In the genomic region with DNA sequence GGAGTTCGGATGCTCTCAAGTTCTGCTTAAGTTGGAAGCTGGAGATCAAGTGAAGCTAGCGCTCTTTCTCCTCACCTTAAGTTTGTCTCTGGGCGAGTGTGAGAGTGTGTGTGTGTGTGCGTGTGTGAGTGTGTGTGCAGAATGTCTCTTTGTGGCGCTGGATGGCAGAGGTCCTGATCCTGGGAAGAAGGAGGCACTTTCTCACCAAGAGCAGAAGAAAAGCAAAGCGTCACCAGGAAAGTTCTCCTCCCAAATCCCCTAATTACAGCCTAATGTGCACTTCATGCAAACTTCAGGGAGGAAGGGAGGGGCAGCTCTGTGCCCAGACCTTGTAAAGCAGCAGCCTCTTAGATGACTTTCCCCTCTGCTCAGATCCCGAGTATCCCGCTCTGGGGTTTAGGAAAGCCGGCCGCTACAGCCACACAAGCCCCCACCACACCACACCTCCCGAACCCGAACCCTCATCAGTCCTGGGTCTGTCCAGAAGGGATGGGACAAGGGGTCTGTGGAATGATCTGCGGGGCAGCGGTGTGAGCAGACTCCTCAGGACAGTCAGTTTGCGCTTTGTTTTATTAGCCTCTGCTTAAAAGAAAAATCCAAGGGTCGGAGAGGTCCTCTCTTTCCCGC, we compare ENCODE assay signal across 8 cellular contexts.
DNase-seq lines count a peak whose midpoint lies in the region; ATAC-seq lines count a peak whose summit lies in the region.

A gene (minus strand): TSS at position 51 of the 627 bp plus-strand sequence. CDS start 47,332 bp downstream, outside the sequence.

- no peaks in the 10 kb centered on the region for H3K9me3 ChIP-seq in iPS-18c (ENCODE audit: control insufficient read depth, insufficient read depth, low read length)

- no peak for ATAC-seq in activated naive CD8-positive, alpha-beta T cell treated with anti-CD3 and anti-CD28 coated beads, Interleukin-2, amount 50 U/mL, for 24 hours
- ATAC-seq in stimulated activated effector memory CD8-positive, alpha-beta T cell treated with anti-CD3 and anti-CD28 coated beads, Interleukin-12 subunit alpha, Interleukin-12 subunit beta, amount 100 ng/mL, for 72 hours = peak; percentile 52
- ATAC-seq in HG03432 (IDR thresholded peaks at IDR 0.05; ENCODE audit: unreplicated experiment) = no peak
- ATAC-seq in HG03097 (IDR thresholded peaks at IDR 0.05; ENCODE audit: low FRiP score, unreplicated experiment) = no peak

- H3K4me3 ChIP-seq in iPS-18c (ENCODE audit: insufficient read depth, low read depth, low read length) = peak within 1 kb of the TSS; percentile 66

- H3K27ac Mint-ChIP-seq in activated naive CD8-positive, alpha-beta T cell treated with anti-CD3 and anti-CD28 coated beads, Interleukin-2, amount 50 U/mL, for 24 hours = no peak within 1 kb of the TSS
- H3K27ac Mint-ChIP-seq in stimulated activated effector memory CD8-positive, alpha-beta T cell treated with anti-CD3 and anti-CD28 coated beads, Interleukin-12 subunit alpha, Interleukin-12 subunit beta, amount 100 ng/mL, for 72 hours = no peak within 1 kb of the TSS

- DNase-seq in DMS 273 (lab: John Stamatoyannopoulos, UW; ENCODE audit: unreplicated experiment) (peak; percentile 19), DMS 273 treated with DMSO at 0.1 percent for 48 hours (lab: John Stamatoyannopoulos, UW) (no peak)
- no peak for DNase-seq in activated naive CD8-positive, alpha-beta T cell treated with anti-CD3 and anti-CD28 coated beads, Interleukin-2, amount 50 U/mL, for 24 hours
- DNase-seq in stimulated activated effector memory CD8-positive, alpha-beta T cell treated with anti-CD3 and anti-CD28 coated beads, Interleukin-12 subunit alpha, Interleukin-12 subunit beta, amount 100 ng/mL, for 72 hours (ENCODE audit: low spot score in 2 of 2) = no peak
- DNase-seq in stimulated activated CD4-positive, alpha-beta T cell treated with anti-CD3 and anti-CD28 coated beads, Interleukin-15, amount 100 ng/mL, for 24 hours = no peak

- peaks cover 57% of the 10 kb centered on the region for H3K27me3 Mint-ChIP-seq in activated naive CD8-positive, alpha-beta T cell treated with anti-CD3 and anti-CD28 coated beads, Interleukin-2, amount 50 U/mL, for 24 hours

- H3K36me3 Mint-ChIP-seq in activated naive CD8-positive, alpha-beta T cell treated with anti-CD3 and anti-CD28 coated beads, Interleukin-2, amount 50 U/mL, for 24 hours (ENCODE audit: low read depth) = no peaks in the 10 kb centered on the region
- no peaks in the 10 kb centered on the region for H3K36me3 Mint-ChIP-seq in stimulated activated effector memory CD8-positive, alpha-beta T cell treated with anti-CD3 and anti-CD28 coated beads, Interleukin-12 subunit alpha, Interleukin-12 subunit beta, amount 100 ng/mL, for 72 hours

- no peaks in the 10 kb centered on the region for H3K9me3 Mint-ChIP-seq in activated naive CD8-positive, alpha-beta T cell treated with anti-CD3 and anti-CD28 coated beads, Interleukin-2, amount 50 U/mL, for 24 hours
- no peaks in the 10 kb centered on the region for H3K9me3 Mint-ChIP-seq in stimulated activated effector memory CD8-positive, alpha-beta T cell treated with anti-CD3 and anti-CD28 coated beads, Interleukin-12 subunit alpha, Interleukin-12 subunit beta, amount 100 ng/mL, for 72 hours

- peaks cover 3% of the 10 kb centered on the region for H3K4me1 Mint-ChIP-seq in activated naive CD8-positive, alpha-beta T cell treated with anti-CD3 and anti-CD28 coated beads, Interleukin-2, amount 50 U/mL, for 24 hours
- peaks cover 10% of the 10 kb centered on the region for H3K4me1 Mint-ChIP-seq in stimulated activated effector memory CD8-positive, alpha-beta T cell treated with anti-CD3 and anti-CD28 coated beads, Interleukin-12 subunit alpha, Interleukin-12 subunit beta, amount 100 ng/mL, for 72 hours

- peak within 1 kb of the TSS; percentile 59 for H3K4me3 Mint-ChIP-seq in activated naive CD8-positive, alpha-beta T cell treated with anti-CD3 and anti-CD28 coated beads, Interleukin-2, amount 50 U/mL, for 24 hours
- H3K4me3 Mint-ChIP-seq in stimulated activated effector memory CD8-positive, alpha-beta T cell treated with anti-CD3 and anti-CD28 coated beads, Interleukin-12 subunit alpha, Interleukin-12 subunit beta, amount 100 ng/mL, for 72 hours = peak within 1 kb of the TSS; percentile 53
